24 cellular contexts compared by ENCODE assay signal in the genomic region with DNA sequence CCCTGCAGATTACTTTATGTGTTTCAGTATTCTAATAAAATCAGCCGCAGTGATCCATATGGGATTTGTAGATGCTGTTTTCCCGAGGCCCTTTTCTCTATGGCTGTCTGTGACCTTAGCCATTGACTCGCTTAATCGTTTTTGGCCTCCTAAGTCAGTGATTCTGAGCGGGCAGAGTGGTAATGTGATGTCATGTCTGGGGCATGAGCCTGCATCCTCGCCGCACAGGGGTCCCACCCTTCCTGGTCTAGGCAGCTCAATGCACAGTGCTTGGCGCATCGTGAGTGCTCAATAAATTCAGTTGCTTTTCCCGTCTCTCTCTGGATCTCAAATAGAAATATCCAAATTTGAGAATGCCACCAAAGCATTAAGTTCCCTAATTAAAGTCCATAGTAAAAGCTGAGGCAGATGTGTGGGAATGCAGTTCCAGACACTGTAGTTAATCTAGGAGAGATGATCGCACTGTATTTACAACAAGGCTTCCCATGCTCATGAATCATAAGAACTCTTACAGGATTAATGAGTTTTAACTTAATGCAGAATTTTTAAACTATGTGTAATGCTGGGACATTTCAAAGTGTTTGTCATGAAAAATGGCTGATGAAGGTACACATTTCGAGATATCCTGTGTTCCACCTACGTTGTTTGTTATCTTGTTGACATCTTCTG. TPM values are rescaled to one million over a fixed set of nuclear protein-coding genes. Genes with fewer than 3 reads are reported as not detected.
A peak's percentile ranks its signal among the peaks of the same experiment; 100 is the strongest.
DNase-seq lines count a peak whose midpoint lies in the region; ATAC-seq, FAIRE-seq and TF ChIP-seq lines count a peak whose summit lies in the region.
"Had no signal": no experiment of that assay in that cellular context is flagged by ENCODE, and none has a peak within 500 bp of the region (broad histone marks: within the 10 kb centered on the region; RNA-seq: fewer than 3 reads in every experiment).

No MANE protein-coding gene starts in this region.

- H3K27ac ChIP-seq in SK-N-SH (ENCODE audit: low read depth in 2 of 2, low read length in 1 of 2) (peak overlapping the region; percentile 68 to 95; a peak in 3 of 4 replicates), smooth muscle cell (ENCODE audit: low read depth) (peak overlapping the region; percentile 99)
- H3K27ac ChIP-seq: body of pancreas, coronary artery, gastroesophageal sphincter, parathyroid adenoma, spleen, uterus had no signal

- H3K9ac ChIP-seq in SK-N-SH, result peak overlapping the region; percentile 52; the same call in 1 of the 2 replicates
- H3K9ac ChIP-seq in smooth muscle cell (ENCODE audit: low read depth), result peak overlapping the region; percentile 79
- H3K9ac ChIP-seq: parathyroid adenoma had no signal

- H2AFZ ChIP-seq in SK-N-SH (ENCODE audit: low read depth) (no peak overlapping the region), smooth muscle cell (ENCODE audit: low read depth) (no peak overlapping the region)
- H2AFZ ChIP-seq: GM23338, parathyroid adenoma had no signal

- H3K4me1 ChIP-seq in SK-N-SH (ENCODE audit: control insufficient read depth in 1 of 2, insufficient read depth in 2 of 2, low read depth in 1 of 2, low read length in 1 of 2), result peaks cover 3 to 68% of the 10 kb centered on the region in 2 experiments
- H3K4me1 ChIP-seq in smooth muscle cell (ENCODE audit: low read depth), result peaks cover 8% of the 10 kb centered on the region
- H3K4me1 ChIP-seq: body of pancreas, gastroesophageal sphincter, parathyroid adenoma, spleen, uterus had no signal

- POLR2A ChIA-PET in SK-N-SH (lab: Yijun Ruan, JAX), result no interaction called here

- 23% methylated on average over 13 of the region's 13 CpGs for whole genome bisulfite sequencing in SK-N-SH (ENCODE audit: low lambda C conversion rate)
- WGBS in smooth muscle cell (ENCODE audit: low lambda C conversion rate), result 26% methylated on average over 13 of the region's 13 CpGs

- FAIRE-seq in G401.6 (lab: Jason Lieb, UNC), result peak; percentile 78
- FAIRE-seq: GM18507, RCC 7860 had no signal

- no peaks in the 10 kb centered on the region for H3K9me3 ChIP-seq in SK-N-SH
- H3K9me3 ChIP-seq in smooth muscle cell (replicated peaks; ENCODE audit: low read depth), result no peaks in the 10 kb centered on the region
- H3K9me3 ChIP-seq: body of pancreas, gastroesophageal sphincter, spleen, uterus had no signal

- no peaks in the 10 kb centered on the region for H3K9me2 ChIP-seq in SK-N-SH

- TF ChIP-seq RAD21 in SK-N-SH (IDR thresholded peaks at IDR 0.05; ENCODE audit: low read length), result no peak

- no peak for TF ChIP-seq EP300 in SK-N-SH (IDR thresholded peaks at IDR 0.05; ENCODE audit: borderline replicate concordance in 1 of 2, low read depth in 1 of 2, low read length in 1 of 2)

- H3K27me3 ChIP-seq in SK-N-SH (ENCODE audit: insufficient read depth), result no peaks in the 10 kb centered on the region
- no peaks in the 10 kb centered on the region for H3K27me3 ChIP-seq in smooth muscle cell (ENCODE audit: low read depth)
- H3K27me3 ChIP-seq: body of pancreas, gastroesophageal sphincter, spleen, uterus had no signal

- no peak for DNase-seq in SK-N-SH
- DNase-seq in fibroblast of mammary gland (ENCODE audit: low read depth), result peak; percentile 61
- DNase-seq in smooth muscle cell (lab: John Stamatoyannopoulos, UW; ENCODE audit: unreplicated experiment), result no peak
- no peak for DNase-seq in amygdala (lab: John Stamatoyannopoulos, UW)
- DNase-seq: activated CD4-positive, alpha-beta T cell treated with anti-CD3 and anti-CD28 coated beads, Interleukin-2, amount 50 U/mL, for 4 hours; activated naive CD4-positive, alpha-beta T cell treated with anti-CD3 and anti-CD28 coated beads, Interleukin-2, amount 50 U/mL, for 16 hours; body of pancreas; C1 segment of cervical spinal cord; left ventricle myocardium superior; MM.1S; NCI-H187; NCI-H345; spleen; stimulated activated CD8-positive, alpha-beta memory T cell treated with anti-CD3 and anti-CD28 coated beads, Interleukin-4, amount 100 ng/mL, for 48 hours; uterus had no signal

- H3K79me2 ChIP-seq in SK-N-SH (ENCODE audit: insufficient read depth) (peaks cover 100% of the 10 kb centered on the region), smooth muscle cell (ENCODE audit: low read depth) (peaks cover 78% of the 10 kb centered on the region)
- H3K79me2 ChIP-seq: parathyroid adenoma had no signal

- H4K20me1 ChIP-seq in SK-N-SH (ENCODE audit: insufficient read depth) (peaks cover 95% of the 10 kb centered on the region), smooth muscle cell (ENCODE audit: low read depth) (no peaks in the 10 kb centered on the region)

- H3K4me2 ChIP-seq in SK-N-SH (peak overlapping the region; percentile 72), smooth muscle cell (peak overlapping the region; percentile 70)
- H3K4me2 ChIP-seq: GM23338 had no signal

- no peak for ATAC-seq in HG02852 (IDR thresholded peaks at IDR 0.05; ENCODE audit: unreplicated experiment)
- ATAC-seq in HG03378 (IDR thresholded peaks at IDR 0.05; ENCODE audit: unreplicated experiment), result no peak
- ATAC-seq: body of pancreas, gastroesophageal sphincter, GM23338, left ventricle myocardium superior had no signal

- peaks cover 27 to 83% of the 10 kb centered on the region in 2 experiments for H3K36me3 ChIP-seq in SK-N-SH (replicated peaks in 1 of 2; ENCODE audit: control insufficient read depth in 1 of 2, insufficient read depth in 2 of 2, low read length in 1 of 2)
- H3K36me3 ChIP-seq in smooth muscle cell (ENCODE audit: low read depth), result peaks cover 5% of the 10 kb centered on the region
- H3K36me3 ChIP-seq: gastroesophageal sphincter, spleen, uterus had no signal

- H3F3A ChIP-seq in SK-N-SH (replicated peaks; ENCODE audit: insufficient read depth) (peaks cover 82% of the 10 kb centered on the region), smooth muscle cell (ENCODE audit: low read depth) (peaks cover 52% of the 10 kb centered on the region)

- CTCF ChIA-PET in SK-N-SH (lab: Yijun Ruan, JAX), result no interaction called here

- H3K4me3 ChIP-seq in SK-N-SH (ENCODE audit: low read depth in 2 of 2, low read length in 1 of 2), result peak overlapping the region in 1 of 2 experiments; percentile 10; a peak in 2 of 4 replicates
- no peak overlapping the region for H3K4me3 ChIP-seq in fibroblast of mammary gland (ENCODE audit: control insufficient read depth, low read depth, low read length)
- no peak overlapping the region for H3K4me3 ChIP-seq in smooth muscle cell
- H3K4me3 ChIP-seq: body of pancreas, coronary artery, gastroesophageal sphincter, GM23338, spleen, uterus had no signal

- TF ChIP-seq CTCF in SK-N-SH (IDR thresholded peaks at IDR 0.05), result no peak
- no peak for TF ChIP-seq CTCF in fibroblast of mammary gland (conservative IDR thresholded peaks at IDR 0.05; ENCODE audit: control insufficient read depth, insufficient read depth, low read depth, low read length)
- no peak for TF ChIP-seq CTCF in smooth muscle cell (IDR thresholded peaks at IDR 0.05; ENCODE audit: borderline replicate concordance, insufficient read depth, poor library complexity, severe bottlenecking)

TF ChIP-seq in SK-N-SH, 30 proteins besides CTCF, POLR2A, EP300 and RAD21 (continues in another document):
- TF ChIP-seq USF2 (IDR thresholded peaks at IDR 0.05; ENCODE audit: borderline replicate concordance, low read depth, low read length) (no peak), CHD2 (IDR thresholded peaks at IDR 0.05; ENCODE audit: low read length, partially characterized antibody) (no peak), GATA2 (CRISPR knock-in tag; IDR thresholded peaks at IDR 0.05) (no peak), TAF1 (IDR thresholded peaks at IDR 0.05; ENCODE audit: borderline replicate concordance, low read depth, low read length) (no peak), ZBTB33 (IDR thresholded peaks at IDR 0.05; ENCODE audit: borderline replicate concordance, low read depth) (0 out of 2 replicates have a peak, but pooled peaks have one; percentile 21), MEF2A (IDR thresholded peaks at IDR 0.05; ENCODE audit: borderline replicate concordance, low read depth) (no peak), JUND (IDR thresholded peaks at IDR 0.05) (0 out of 2 replicates have a peak, but pooled peaks have one; percentile 17), FOSL2 (IDR thresholded peaks at IDR 0.05; ENCODE audit: borderline replicate concordance, low read depth) (peak; percentile 51; the same call in 1 of the 2 replicates), NRF1 (IDR thresholded peaks at IDR 0.05; ENCODE audit: low read depth, low read length) (no peak), MXI1 (IDR thresholded peaks at IDR 0.05; ENCODE audit: low read depth, low read length) (no peak)

RNA-seq across cellular contexts. Expression of gene HMGA2, which starts 29.3 kb away (rescaled TPM):
- polyA plus RNA-seq in SK-N-SH (2012; rRNA removed) (48.0 and 57.0 TPM in 2 replicates), smooth muscle cell (44.9 and 54.8 TPM in 2 replicates)
- polyA plus RNA-seq in SK-N-SH (2012; cell fraction: cytosol; rRNA removed), result 45.5 and 51.2 TPM in 2 replicates
- 98.5 and 146 TPM in 2 replicates for polyA plus RNA-seq in SK-N-SH (2012; cell fraction: nucleus; rRNA removed)
- total RNA-seq in smooth muscle cell, result 354 and 393 TPM in 2 replicates
- total RNA-seq: left ventricle myocardium superior had no signal
